In the genomic region with DNA sequence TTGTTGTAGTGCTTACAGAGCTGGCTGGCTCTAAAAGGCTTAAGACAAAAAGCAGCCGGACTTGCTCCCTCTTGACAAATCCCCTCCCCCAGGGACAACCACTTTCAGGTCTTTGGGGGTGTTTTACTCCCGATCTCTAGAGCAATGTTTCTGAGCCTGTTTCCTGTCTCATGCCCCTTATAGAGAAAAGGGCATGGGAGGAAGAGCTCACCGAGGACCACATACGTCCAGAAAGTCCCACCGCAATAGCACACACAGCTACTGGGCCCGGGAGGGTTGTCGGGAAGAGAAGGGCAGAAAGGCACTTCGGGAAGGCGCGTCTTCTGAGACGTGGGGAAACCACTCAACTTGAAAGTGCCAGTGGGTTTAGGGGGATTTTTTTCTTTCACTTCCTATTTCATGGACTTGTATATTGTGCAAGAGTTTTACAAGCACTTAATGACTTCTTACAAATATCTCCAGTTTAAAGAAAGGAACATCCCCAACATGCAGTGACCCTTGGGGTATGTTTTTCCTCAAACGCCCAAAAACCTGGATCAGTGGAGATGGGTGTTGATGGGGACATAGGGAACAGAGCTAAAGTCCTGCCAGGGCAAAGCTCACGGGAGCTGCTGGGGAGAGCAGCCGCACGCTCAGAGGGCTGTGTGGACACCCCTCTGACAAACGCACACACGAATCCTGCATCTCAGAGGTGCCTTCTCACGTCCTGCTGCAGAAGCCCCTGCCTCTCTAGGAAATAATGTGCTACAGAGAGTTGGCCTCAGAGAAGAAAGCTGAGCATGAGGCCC, we compare ENCODE assay signal across 1 cellular context.
TF ChIP-seq lines count a peak whose summit lies in the region.

No MANE protein-coding gene starts in this region.

TF ChIP-seq in GM12878, 131 proteins besides CTCF, POLR2A, EP300 and RAD21 (continued from another document and continues in another):
- no peak for TF ChIP-seq ZBTB33 (IDR thresholded peaks at IDR 0.05)
- no peak for TF ChIP-seq EZH2 (IDR thresholded peaks at IDR 0.05; ENCODE audit: borderline replicate concordance, control insufficient read depth, low read depth, low read length)
- no peak for TF ChIP-seq MYC (IDR thresholded peaks at IDR 0.05; ENCODE audit: insufficient read depth, insufficient read length, insufficient replicate concordance, low read length, severe bottlenecking)
- TF ChIP-seq WRNIP1 (IDR thresholded peaks at IDR 0.05; ENCODE audit: borderline replicate concordance, low read depth, low read length) = 0 out of 2 replicates have a peak, but pooled peaks have one; percentile 15
- TF ChIP-seq, protein P1, sequence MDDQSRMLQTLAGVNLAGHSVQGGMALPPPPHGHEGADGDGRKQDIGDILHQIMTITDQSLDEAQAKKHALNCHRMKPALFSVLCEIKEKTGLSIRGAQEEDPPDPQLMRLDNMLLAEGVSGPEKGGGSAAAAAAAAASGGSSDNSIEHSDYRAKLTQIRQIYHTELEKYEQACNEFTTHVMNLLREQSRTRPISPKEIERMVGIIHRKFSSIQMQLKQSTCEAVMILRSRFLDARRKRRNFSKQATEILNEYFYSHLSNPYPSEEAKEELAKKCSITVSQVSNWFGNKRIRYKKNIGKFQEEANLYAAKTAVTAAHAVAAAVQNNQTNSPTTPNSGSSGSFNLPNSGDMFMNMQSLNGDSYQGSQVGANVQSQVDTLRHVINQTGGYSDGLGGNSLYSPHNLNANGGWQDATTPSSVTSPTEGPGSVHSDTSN (IDR thresholded peaks at IDR 0.05; ENCODE audit: insufficient replicate concordance, low read depth, low read length) = no peak
- TF ChIP-seq, protein P2, sequence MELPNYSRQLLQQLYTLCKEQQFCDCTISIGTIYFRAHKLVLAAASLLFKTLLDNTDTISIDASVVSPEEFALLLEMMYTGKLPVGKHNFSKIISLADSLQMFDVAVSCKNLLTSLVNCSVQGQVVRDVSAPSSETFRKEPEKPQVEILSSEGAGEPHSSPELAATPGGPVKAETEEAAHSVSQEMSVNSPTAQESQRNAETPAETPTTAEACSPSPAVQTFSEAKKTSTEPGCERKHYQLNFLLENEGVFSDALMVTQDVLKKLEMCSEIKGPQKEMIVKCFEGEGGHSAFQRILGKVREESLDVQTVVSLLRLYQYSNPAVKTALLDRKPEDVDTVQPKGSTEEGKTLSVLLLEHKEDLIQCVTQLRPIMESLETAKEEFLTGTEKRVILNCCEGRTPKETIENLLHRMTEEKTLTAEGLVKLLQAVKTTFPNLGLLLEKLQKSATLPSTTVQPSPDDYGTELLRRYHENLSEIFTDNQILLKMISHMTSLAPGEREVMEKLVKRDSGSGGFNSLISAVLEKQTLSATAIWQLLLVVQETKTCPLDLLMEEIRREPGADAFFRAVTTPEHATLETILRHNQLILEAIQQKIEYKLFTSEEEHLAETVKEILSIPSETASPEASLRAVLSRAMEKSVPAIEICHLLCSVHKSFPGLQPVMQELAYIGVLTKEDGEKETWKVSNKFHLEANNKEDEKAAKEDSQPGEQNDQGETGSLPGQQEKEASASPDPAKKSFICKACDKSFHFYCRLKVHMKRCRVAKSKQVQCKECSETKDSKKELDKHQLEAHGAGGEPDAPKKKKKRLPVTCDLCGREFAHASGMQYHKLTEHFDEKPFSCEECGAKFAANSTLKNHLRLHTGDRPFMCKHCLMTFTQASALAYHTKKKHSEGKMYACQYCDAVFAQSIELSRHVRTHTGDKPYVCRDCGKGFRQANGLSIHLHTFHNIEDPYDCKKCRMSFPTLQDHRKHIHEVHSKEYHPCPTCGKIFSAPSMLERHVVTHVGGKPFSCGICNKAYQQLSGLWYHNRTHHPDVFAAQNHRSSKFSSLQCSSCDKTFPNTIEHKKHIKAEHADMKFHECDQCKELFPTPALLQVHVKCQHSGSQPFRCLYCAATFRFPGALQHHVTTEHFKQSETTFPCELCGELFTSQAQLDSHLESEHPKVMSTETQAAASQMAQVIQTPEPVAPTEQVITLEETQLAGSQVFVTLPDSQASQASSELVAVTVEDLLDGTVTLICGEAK (IDR thresholded peaks at IDR 0.05; ENCODE audit: borderline replicate concordance) = no peak; the same call in 1 of the 2 replicates
- TF ChIP-seq, protein P3, sequence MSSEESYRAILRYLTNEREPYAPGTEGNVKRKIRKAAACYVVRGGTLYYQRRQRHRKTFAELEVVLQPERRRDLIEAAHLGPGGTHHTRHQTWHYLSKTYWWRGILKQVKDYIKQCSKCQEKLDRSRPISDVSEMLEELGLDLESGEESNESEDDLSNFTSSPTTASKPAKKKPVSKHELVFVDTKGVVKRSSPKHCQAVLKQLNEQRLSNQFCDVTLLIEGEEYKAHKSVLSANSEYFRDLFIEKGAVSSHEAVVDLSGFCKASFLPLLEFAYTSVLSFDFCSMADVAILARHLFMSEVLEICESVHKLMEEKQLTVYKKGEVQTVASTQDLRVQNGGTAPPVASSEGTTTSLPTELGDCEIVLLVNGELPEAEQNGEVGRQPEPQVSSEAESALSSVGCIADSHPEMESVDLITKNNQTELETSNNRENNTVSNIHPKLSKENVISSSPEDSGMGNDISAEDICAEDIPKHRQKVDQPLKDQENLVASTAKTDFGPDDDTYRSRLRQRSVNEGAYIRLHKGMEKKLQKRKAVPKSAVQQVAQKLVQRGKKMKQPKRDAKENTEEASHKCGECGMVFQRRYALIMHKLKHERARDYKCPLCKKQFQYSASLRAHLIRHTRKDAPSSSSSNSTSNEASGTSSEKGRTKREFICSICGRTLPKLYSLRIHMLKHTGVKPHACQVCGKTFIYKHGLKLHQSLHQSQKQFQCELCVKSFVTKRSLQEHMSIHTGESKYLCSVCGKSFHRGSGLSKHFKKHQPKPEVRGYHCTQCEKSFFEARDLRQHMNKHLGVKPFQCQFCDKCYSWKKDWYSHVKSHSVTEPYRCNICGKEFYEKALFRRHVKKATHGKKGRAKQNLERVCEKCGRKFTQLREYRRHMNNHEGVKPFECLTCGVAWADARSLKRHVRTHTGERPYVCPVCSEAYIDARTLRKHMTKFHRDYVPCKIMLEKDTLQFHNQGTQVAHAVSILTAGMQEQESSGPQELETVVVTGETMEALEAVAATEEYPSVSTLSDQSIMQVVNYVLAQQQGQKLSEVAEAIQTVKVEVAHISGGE (CRISPR knock-in tag; IDR thresholded peaks at IDR 0.05) = no peak
- TF ChIP-seq PML (IDR thresholded peaks at IDR 0.05; ENCODE audit: low read length) = no peak
- no peak for TF ChIP-seq TCF3 (IDR thresholded peaks at IDR 0.05; ENCODE audit: borderline replicate concordance, insufficient read depth, low read depth, low read length)
- TF ChIP-seq CHD4 (IDR thresholded peaks at IDR 0.05) = no peak; the same call in 1 of the 2 replicates
- no peak for TF ChIP-seq NFYA (IDR thresholded peaks at IDR 0.05; ENCODE audit: borderline replicate concordance, low read depth, low read length)
- no peak for TF ChIP-seq EGR1 (IDR thresholded peaks at IDR 0.05; ENCODE audit: borderline replicate concordance in 1 of 2, low read depth in 2 of 2, low read length in 2 of 2)
- no peak for TF ChIP-seq NRF1 (conservative IDR thresholded peaks at IDR 0.05; ENCODE audit: low read depth, low read length)
- no peak; the same call in 1 of the 2 replicates for TF ChIP-seq ASH2L (IDR thresholded peaks at IDR 0.05; ENCODE audit: borderline replicate concordance, low read depth)
- TF ChIP-seq RELA (IDR thresholded peaks at IDR 0.05; ENCODE audit: borderline replicate concordance, partially characterized antibody) = peak; percentile 89
- no peak for TF ChIP-seq PRDM15 (CRISPR knock-in tag; IDR thresholded peaks at IDR 0.05)
- TF ChIP-seq, protein P4, sequence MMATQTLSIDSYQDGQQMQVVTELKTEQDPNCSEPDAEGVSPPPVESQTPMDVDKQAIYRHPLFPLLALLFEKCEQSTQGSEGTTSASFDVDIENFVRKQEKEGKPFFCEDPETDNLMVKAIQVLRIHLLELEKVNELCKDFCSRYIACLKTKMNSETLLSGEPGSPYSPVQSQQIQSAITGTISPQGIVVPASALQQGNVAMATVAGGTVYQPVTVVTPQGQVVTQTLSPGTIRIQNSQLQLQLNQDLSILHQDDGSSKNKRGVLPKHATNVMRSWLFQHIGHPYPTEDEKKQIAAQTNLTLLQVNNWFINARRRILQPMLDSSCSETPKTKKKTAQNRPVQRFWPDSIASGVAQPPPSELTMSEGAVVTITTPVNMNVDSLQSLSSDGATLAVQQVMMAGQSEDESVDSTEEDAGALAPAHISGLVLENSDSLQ (IDR thresholded peaks at IDR 0.05) = 0 out of 2 replicates have a peak, but pooled peaks have one; percentile 3
- TF ChIP-seq E2F4 (IDR thresholded peaks at IDR 0.05; ENCODE audit: low read depth, low read length) = no peak
- TF ChIP-seq JUNB (IDR thresholded peaks at IDR 0.05) = peak; percentile 95
- peak in 1 of 2 experiments; percentile 91; a peak in 2 of 4 replicates for TF ChIP-seq ETV6 (conservative IDR thresholded peaks at IDR 0.05 in 1 of 2, IDR thresholded peaks at IDR 0.05 in 1 of 2; ENCODE audit: borderline replicate concordance in 1 of 2, low read depth in 1 of 2)
- TF ChIP-seq, protein P5, sequence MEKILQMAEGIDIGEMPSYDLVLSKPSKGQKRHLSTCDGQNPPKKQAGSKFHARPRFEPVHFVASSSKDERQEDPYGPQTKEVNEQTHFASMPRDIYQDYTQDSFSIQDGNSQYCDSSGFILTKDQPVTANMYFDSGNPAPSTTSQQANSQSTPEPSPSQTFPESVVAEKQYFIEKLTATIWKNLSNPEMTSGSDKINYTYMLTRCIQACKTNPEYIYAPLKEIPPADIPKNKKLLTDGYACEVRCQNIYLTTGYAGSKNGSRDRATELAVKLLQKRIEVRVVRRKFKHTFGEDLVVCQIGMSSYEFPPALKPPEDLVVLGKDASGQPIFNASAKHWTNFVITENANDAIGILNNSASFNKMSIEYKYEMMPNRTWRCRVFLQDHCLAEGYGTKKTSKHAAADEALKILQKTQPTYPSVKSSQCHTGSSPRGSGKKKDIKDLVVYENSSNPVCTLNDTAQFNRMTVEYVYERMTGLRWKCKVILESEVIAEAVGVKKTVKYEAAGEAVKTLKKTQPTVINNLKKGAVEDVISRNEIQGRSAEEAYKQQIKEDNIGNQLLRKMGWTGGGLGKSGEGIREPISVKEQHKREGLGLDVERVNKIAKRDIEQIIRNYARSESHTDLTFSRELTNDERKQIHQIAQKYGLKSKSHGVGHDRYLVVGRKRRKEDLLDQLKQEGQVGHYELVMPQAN (conservative IDR thresholded peaks at IDR 0.05) = 0 out of 2 replicates have a peak, but pooled peaks have one; percentile 17
- TF ChIP-seq PAX5 (IDR thresholded peaks at IDR 0.05; ENCODE audit: borderline replicate concordance, low read depth, low read length) = peak; percentile 91
- no peak for TF ChIP-seq E4F1 (IDR thresholded peaks at IDR 0.05; ENCODE audit: borderline replicate concordance, partially characterized antibody)
